ENCODE assay signal across 2 cellular contexts in genomic region chr6:122695188-122695587, GRCh38.
TF ChIP-seq lines count a peak whose summit lies in the region.

No MANE protein-coding gene starts in this region.

TF ChIP-seq in SK-N-SH, 30 proteins besides CTCF, POLR2A, EP300 and RAD21 (continued from another document):
- TF ChIP-seq IRF3 (IDR thresholded peaks at IDR 0.05; ENCODE audit: low read depth, low read length) (no peak), GATA2 (CRISPR knock-in tag; IDR thresholded peaks at IDR 0.05) (no peak), SIN3A (IDR thresholded peaks at IDR 0.05; ENCODE audit: borderline replicate concordance, low read depth, low read length) (no peak), SMC3 (IDR thresholded peaks at IDR 0.05; ENCODE audit: low read depth, low read length) (no peak)
- TF ChIP-seq, protein P1, sequence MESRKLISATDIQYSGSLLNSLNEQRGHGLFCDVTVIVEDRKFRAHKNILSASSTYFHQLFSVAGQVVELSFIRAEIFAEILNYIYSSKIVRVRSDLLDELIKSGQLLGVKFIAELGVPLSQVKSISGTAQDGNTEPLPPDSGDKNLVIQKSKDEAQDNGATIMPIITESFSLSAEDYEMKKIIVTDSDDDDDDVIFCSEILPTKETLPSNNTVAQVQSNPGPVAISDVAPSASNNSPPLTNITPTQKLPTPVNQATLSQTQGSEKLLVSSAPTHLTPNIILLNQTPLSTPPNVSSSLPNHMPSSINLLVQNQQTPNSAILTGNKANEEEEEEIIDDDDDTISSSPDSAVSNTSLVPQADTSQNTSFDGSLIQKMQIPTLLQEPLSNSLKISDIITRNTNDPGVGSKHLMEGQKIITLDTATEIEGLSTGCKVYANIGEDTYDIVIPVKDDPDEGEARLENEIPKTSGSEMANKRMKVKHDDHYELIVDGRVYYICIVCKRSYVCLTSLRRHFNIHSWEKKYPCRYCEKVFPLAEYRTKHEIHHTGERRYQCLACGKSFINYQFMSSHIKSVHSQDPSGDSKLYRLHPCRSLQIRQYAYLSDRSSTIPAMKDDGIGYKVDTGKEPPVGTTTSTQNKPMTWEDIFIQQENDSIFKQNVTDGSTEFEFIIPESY (IDR thresholded peaks at IDR 0.05; ENCODE audit: borderline replicate concordance, low read depth): no peak
TF ChIP-seq in SK-N-SH: peak in this region for 0.

TF ChIP-seq in SK-N-SH treated with all-trans-retinoic acid at 6 μM for 48 hours, 23 proteins besides CTCF, POLR2A, EP300 and RAD21 (continued from another document):
- TF ChIP-seq TOX (CRISPR knock-in tag; IDR thresholded peaks at IDR 0.05; ENCODE audit: borderline replicate concordance) (no peak), OSR1 (CRISPR knock-in tag; IDR thresholded peaks at IDR 0.05) (no peak), ZNF565 (CRISPR knock-in tag; conservative IDR thresholded peaks at IDR 0.05; ENCODE audit: low read depth) (no peak), ESRRG (CRISPR knock-in tag; IDR thresholded peaks at IDR 0.05) (no peak), GLIS3 (CRISPR knock-in tag; IDR thresholded peaks at IDR 0.05) (no peak)
- TF ChIP-seq, protein P2, sequence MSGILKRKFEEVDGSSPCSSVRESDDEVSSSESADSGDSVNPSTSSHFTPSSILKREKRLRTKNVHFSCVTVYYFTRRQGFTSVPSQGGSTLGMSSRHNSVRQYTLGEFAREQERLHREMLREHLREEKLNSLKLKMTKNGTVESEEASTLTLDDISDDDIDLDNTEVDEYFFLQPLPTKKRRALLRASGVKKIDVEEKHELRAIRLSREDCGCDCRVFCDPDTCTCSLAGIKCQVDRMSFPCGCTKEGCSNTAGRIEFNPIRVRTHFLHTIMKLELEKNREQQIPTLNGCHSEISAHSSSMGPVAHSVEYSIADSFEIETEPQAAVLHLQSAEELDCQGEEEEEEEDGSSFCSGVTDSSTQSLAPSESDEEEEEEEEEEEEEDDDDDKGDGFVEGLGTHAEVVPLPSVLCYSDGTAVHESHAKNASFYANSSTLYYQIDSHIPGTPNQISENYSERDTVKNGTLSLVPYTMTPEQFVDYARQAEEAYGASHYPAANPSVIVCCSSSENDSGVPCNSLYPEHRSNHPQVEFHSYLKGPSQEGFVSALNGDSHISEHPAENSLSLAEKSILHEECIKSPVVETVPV (CRISPR knock-in tag; IDR thresholded peaks at IDR 0.05): no peak
